Comparison of ENCODE assay signal across 23 cellular contexts in the genomic region with DNA sequence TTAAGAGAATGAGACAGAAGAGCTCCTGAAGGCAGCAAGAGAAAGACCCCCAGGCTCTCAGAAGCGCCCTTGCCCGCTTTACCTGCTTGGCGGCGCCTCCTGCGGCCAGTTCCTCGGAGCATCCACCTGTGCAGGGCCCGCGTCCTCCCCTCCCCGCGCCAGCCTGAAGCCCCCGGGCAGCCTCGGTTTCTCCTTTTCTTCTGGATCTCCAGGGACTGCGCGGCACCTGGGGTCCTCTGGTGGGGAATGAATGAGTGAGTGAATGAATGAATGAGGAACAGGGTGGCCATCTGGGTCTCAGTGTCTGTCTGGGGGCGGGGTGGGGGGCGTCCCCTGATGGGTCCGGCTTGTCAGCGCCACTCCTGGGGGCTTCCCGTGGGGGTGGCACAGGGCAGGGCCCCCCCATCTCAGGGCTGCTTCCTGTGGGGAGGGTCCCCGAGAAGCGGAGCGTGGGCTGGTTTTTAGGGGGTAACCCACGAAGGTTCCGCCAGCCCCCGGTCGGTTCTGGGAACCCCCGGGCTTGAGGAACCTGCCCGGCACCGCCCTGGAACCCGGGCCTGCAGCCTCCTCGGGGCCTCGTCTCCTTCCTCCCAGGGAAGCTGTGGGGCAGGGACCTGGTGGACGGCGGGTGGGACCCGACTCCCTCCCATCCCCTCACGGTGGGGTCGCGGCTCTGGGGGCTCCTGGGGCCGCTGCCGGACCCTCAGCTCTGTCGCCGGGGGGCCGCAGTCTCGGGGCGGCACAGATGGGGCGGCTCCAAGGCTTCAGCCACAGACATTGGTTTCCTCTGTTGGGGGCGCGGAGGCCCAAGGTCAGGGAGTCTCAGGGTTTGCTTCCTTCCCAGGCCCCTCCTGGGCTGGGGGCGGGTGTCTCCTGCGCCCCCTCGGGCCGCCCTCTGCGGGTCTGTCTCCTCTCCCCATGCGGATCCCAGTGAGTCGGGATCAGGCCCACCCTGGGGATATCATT. TPM values are rescaled to one million over a fixed set of nuclear protein-coding genes. Genes with fewer than 3 reads are reported as not detected.
"Had no signal": no experiment of that assay in that cellular context is flagged by ENCODE, and none has a peak within 500 bp of the region (broad histone marks: within the 10 kb centered on the region; RNA-seq: fewer than 3 reads in every experiment).

No MANE protein-coding gene starts in this region.

- H3K27ac Mint-ChIP-seq: activated naive CD8-positive, alpha-beta T cell; activated T-helper 1 cell treated with anti-CD3 and anti-CD28 coated beads, Interleukin-12 subunit alpha, Interleukin-12 subunit beta, Interleukin-2, Interleukin-4 antibody, amounts not matched to agents 30 ng/mL and 10 ng/mL and 1 ng/mL, durations not matched to agents 14 hours and 24 hours and 36 hours had no signal

- H3K4me1 ChIP-seq: adrenal gland, ascending aorta, sigmoid colon, tibial artery, uterus had no signal

- H3K79me2 ChIP-seq: hepatocyte had no signal

- H3K4me3 Mint-ChIP-seq: activated naive CD8-positive, alpha-beta T cell; activated T-helper 1 cell treated with anti-CD3 and anti-CD28 coated beads, Interleukin-12 subunit alpha, Interleukin-12 subunit beta, Interleukin-2, Interleukin-4 antibody, amounts not matched to agents 30 ng/mL and 10 ng/mL and 1 ng/mL, durations not matched to agents 14 hours and 24 hours and 36 hours; nephron progenitor cell had no signal

- H3K27ac ChIP-seq: adrenal gland, ascending aorta, brain microvascular endothelial cell, hepatocyte, sigmoid colon, tibial artery, uterus had no signal

- DNase-seq: activated CD4-positive, alpha-beta T cell treated with anti-CD3 and anti-CD28 coated beads for 1 hour; brain microvascular endothelial cell; central memory CD4-positive, alpha-beta T cell; effector memory CD4-positive, alpha-beta T cell; foreskin melanocyte; glutamatergic neuron; kidney glomerular epithelial cell; left ventricle myocardium superior; nephron progenitor cell; nucleus accumbens; sigmoid colon; stimulated activated CD4-positive, alpha-beta T cell treated with anti-CD3 and anti-CD28 coated beads, Interleukin-2, amount 100 ng/mL, for 48 hours; stimulated activated CD8-positive, alpha-beta memory T cell treated with anti-CD3 and anti-CD28 coated beads, Interleukin-4, amount 100 ng/mL, for 48 hours; stimulated activated naive CD4-positive, alpha-beta T cell treated with Interleukin-2 at 50 U/mL for 16 hours; T-helper 9 cell; uterus had no signal

- H3K4me3 ChIP-seq: adrenal gland, ascending aorta, hepatocyte, sigmoid colon, smooth muscle cell, tibial artery, uterus had no signal

- H3K4me2 ChIP-seq: hepatocyte, smooth muscle cell had no signal

- H3K27me3 Mint-ChIP-seq: activated naive CD8-positive, alpha-beta T cell had no signal

- H3K4me1 Mint-ChIP-seq: nephron progenitor cell had no signal

- ATAC-seq: left ventricle myocardium superior had no signal

- H3K27me3 ChIP-seq: adrenal gland, ascending aorta, brain microvascular endothelial cell, hepatocyte, sigmoid colon, tibial artery, uterus had no signal

- H3K36me3 ChIP-seq: adrenal gland, ascending aorta, brain microvascular endothelial cell, sigmoid colon, tibial artery, uterus had no signal

RNA-seq across cellular contexts. Expression of a gene that starts 8.3 kb away (rescaled TPM):
- polyA plus RNA-seq: hepatocyte, smooth muscle cell had no signal

RNA-seq across cellular contexts. Expression of a gene that starts 19.0 kb away (rescaled TPM):
- polyA plus RNA-seq: adrenal gland, hepatocyte, smooth muscle cell had no signal

RNA-seq across cellular contexts. Expression of a gene that starts 29.4 kb away (rescaled TPM):
- polyA plus RNA-seq: smooth muscle cell had no signal

RNA-seq across cellular contexts. Expression of a gene that starts 46.6 kb away (rescaled TPM):
- polyA plus RNA-seq: smooth muscle cell had no signal
